ENCODE assay signal across 8 cellular contexts in genomic region chr12:93677195-93678064, GRCh38. TPM values are rescaled to one million over a fixed set of nuclear protein-coding genes. Genes with fewer than 3 reads are reported as not detected.
A peak's percentile ranks its signal among the peaks of the same experiment; 100 is the strongest.
DNase-seq lines count a peak whose midpoint lies in the region; ATAC-seq and TF ChIP-seq lines count a peak whose summit lies in the region.

CRADD (plus strand) TSS chr12:93677375.

- intact Hi-C loops in esophagus muscularis mucosa (cut with DNase I), result loop anchor here (2.0 to 10.0 kb wide), 4 partner anchors 63 to 173 kb away; partner anchors contain the start of gene SOCS2

- H3K9me3 ChIP-seq in Peyer's patch (no peaks in the 10 kb centered on the region), esophagus muscularis mucosa (no peaks in the 10 kb centered on the region), muscle layer of duodenum (ENCODE audit: control insufficient read depth in 1 of 2, low read length in 2 of 2) (no peaks in the 10 kb centered on the region)

- H3K27ac ChIP-seq in KMS-11 (peak within 1 kb of the TSS; percentile 100), Peyer's patch (peak within 1 kb of the TSS; percentile 90 to 97 (median 96)), esophagus muscularis mucosa (replicated peaks in 1 of 4) (peak within 1 kb of the TSS; percentile 93 to 97 (median 95)), muscle layer of duodenum (ENCODE audit: low read length) (peak within 1 kb of the TSS; percentile 95)

- TF ChIP-seq CTCF in KMS-11 (conservative IDR thresholded peaks at IDR 0.05; ENCODE audit: low read depth, low read length) (no peak), Peyer's patch (IDR thresholded peaks at IDR 0.05) (peak in 2 of 6 experiments; percentile 14 to 34), esophagus muscularis mucosa (IDR thresholded peaks at IDR 0.05) (peak in 1 of 3 experiments; percentile 19)

- H3K4me1 ChIP-seq in KMS-11 (ENCODE audit: low read depth, poor library complexity, severe bottlenecking) (peaks cover 33% of the 10 kb centered on the region), Peyer's patch (peaks cover 0 to 16% (median 3%) of the 10 kb centered on the region in 4 donors), esophagus muscularis mucosa (peaks cover 19 to 40% (median 29%) of the 10 kb centered on the region in 4 donors), muscle layer of duodenum (ENCODE audit: control insufficient read depth in 1 of 2, insufficient read depth in 2 of 2, low read length in 2 of 2) (peaks cover 10 to 15% of the 10 kb centered on the region in 2 donors)

- H4K20me1 ChIP-seq in KMS-11 (ENCODE audit: insufficient read depth), result no peaks in the 10 kb centered on the region

- peak; percentile 60 to 69 for TF ChIP-seq POLR2A in Peyer's patch (IDR thresholded peaks at IDR 0.05)
- no peak for TF ChIP-seq POLR2A in esophagus muscularis mucosa (IDR thresholded peaks at IDR 0.05; ENCODE audit: low read depth)

- peak within 1 kb of the TSS; percentile 93 to 95 for H3K4me3 Mint-ChIP-seq in activated T-cell treated with anti-CD3 and anti-CD28 coated beads, Interleukin-2, amount 50 U/mL, for 72 hours

- no peak for TF ChIP-seq EP300 in esophagus muscularis mucosa (IDR thresholded peaks at IDR 0.05)

- under 1% methylated on average over 34 of the region's 41 CpGs for WGBS in esophagus muscularis mucosa

- peak; percentile 99 for DNase-seq in DMS79 (lab: John Stamatoyannopoulos, UW)
- DNase-seq in Peyer's patch, result peak; percentile 81 to 93 (median 81)
- peak; percentile 85 to 88 for DNase-seq in activated T-cell treated with anti-CD3 and anti-CD28 coated beads, Interleukin-2, amount 50 U/mL, for 72 hours
- peak; percentile 95 for DNase-seq in esophagus muscularis mucosa (ENCODE audit: extremely low spot score)
- DNase-seq in stimulated activated CD8-positive, alpha-beta memory T cell treated with anti-CD3 and anti-CD28 coated beads, Interleukin-7, amount 100 ng/mL, for 4 hours (ENCODE audit: low read depth in 2 of 2), result peak; percentile 79 to 86

- H3K4me2 ChIP-seq in KMS-11, result peak within 1 kb of the TSS; percentile 89

- H3K27ac Mint-ChIP-seq in activated T-cell treated with anti-CD3 and anti-CD28 coated beads, Interleukin-2, amount 50 U/mL, for 72 hours, result peak within 1 kb of the TSS; percentile 99

- peak within 1 kb of the TSS; percentile 97 for H2AFZ ChIP-seq in KMS-11 (ENCODE audit: low read depth)

- H3K36me3 ChIP-seq in KMS-11 (ENCODE audit: insufficient read depth) (no peaks in the 10 kb centered on the region), Peyer's patch (no peaks in the 10 kb centered on the region), esophagus muscularis mucosa (no peaks in the 10 kb centered on the region), muscle layer of duodenum (ENCODE audit: control insufficient read depth in 1 of 2, insufficient read depth in 2 of 2, low read length in 2 of 2) (no peaks in the 10 kb centered on the region)

- peaks cover 12% of the 10 kb centered on the region for H3K27me3 Mint-ChIP-seq in activated T-cell treated with anti-CD3 and anti-CD28 coated beads, Interleukin-2, amount 50 U/mL, for 72 hours (ENCODE audit: low read depth)

- H3K27me3 ChIP-seq in KMS-11 (ENCODE audit: insufficient read depth, low read depth) (no peaks in the 10 kb centered on the region), Peyer's patch (no peaks in the 10 kb centered on the region), esophagus muscularis mucosa (no peaks in the 10 kb centered on the region), muscle layer of duodenum (ENCODE audit: low read depth, low read length) (no peaks in the 10 kb centered on the region)

- H3K4me1 Mint-ChIP-seq in activated T-cell treated with anti-CD3 and anti-CD28 coated beads, Interleukin-2, amount 50 U/mL, for 72 hours (ENCODE audit: low read depth), result peaks cover 37% of the 10 kb centered on the region

- H3K9ac ChIP-seq in KMS-11, result peak within 1 kb of the TSS; percentile 99

- H3K4me3 ChIP-seq in KMS-11 (IDR thresholded peaks at IDR 0.05; ENCODE audit: insufficient read depth, low read depth, low read length) (no peak within 1 kb of the TSS), Peyer's patch (peak within 1 kb of the TSS; percentile 63 to 80 (median 66)), esophagus muscularis mucosa (peak within 1 kb of the TSS; percentile 67 to 84 (median 75)), muscle layer of duodenum (ENCODE audit: low read depth in 1 of 2, low read length in 2 of 2) (peak within 1 kb of the TSS; percentile 64 to 78)

- ATAC-seq in GM21737 (IDR thresholded peaks at IDR 0.05; ENCODE audit: unreplicated experiment), result peak; percentile 93
- ATAC-seq in activated T-cell treated with anti-CD3 and anti-CD28 coated beads, Interleukin-2, amount 50 U/mL, for 72 hours (replicated peaks in 1 of 2), result peak; percentile 96 to 98

- H3K9me3 Mint-ChIP-seq in activated T-cell treated with anti-CD3 and anti-CD28 coated beads, Interleukin-2, amount 50 U/mL, for 72 hours, result peaks cover 3 to 6% of the 10 kb centered on the region in 2 donors

- H3K79me2 ChIP-seq in KMS-11 (ENCODE audit: insufficient read depth, low read depth), result no peaks in the 10 kb centered on the region

- H3K36me3 Mint-ChIP-seq in activated T-cell treated with anti-CD3 and anti-CD28 coated beads, Interleukin-2, amount 50 U/mL, for 72 hours (ENCODE audit: insufficient read depth in 2 of 2), result peaks cover 1 to 16% of the 10 kb centered on the region in 2 donors

RNA-seq across cellular contexts. Expression of gene CRADD, which starts in this region (rescaled TPM):
- total RNA-seq in Peyer's patch, result 100 to 1,000 TPM in 1 of 4 donors, 10 to 100 TPM in 3; 66.3 to 128 (median 89.4) TPM
- 1 to 10 TPM; 8.6 to 9.1 TPM for total RNA-seq in activated T-cell treated with anti-CD3 and anti-CD28 coated beads, Interleukin-2, amount 50 U/mL, for 72 hours
- total RNA-seq in esophagus muscularis mucosa, result 10 to 100 TPM; 23.5 to 35.3 (median 26.1) TPM
